8 cellular contexts compared by ENCODE assay signal in the genomic region with DNA sequence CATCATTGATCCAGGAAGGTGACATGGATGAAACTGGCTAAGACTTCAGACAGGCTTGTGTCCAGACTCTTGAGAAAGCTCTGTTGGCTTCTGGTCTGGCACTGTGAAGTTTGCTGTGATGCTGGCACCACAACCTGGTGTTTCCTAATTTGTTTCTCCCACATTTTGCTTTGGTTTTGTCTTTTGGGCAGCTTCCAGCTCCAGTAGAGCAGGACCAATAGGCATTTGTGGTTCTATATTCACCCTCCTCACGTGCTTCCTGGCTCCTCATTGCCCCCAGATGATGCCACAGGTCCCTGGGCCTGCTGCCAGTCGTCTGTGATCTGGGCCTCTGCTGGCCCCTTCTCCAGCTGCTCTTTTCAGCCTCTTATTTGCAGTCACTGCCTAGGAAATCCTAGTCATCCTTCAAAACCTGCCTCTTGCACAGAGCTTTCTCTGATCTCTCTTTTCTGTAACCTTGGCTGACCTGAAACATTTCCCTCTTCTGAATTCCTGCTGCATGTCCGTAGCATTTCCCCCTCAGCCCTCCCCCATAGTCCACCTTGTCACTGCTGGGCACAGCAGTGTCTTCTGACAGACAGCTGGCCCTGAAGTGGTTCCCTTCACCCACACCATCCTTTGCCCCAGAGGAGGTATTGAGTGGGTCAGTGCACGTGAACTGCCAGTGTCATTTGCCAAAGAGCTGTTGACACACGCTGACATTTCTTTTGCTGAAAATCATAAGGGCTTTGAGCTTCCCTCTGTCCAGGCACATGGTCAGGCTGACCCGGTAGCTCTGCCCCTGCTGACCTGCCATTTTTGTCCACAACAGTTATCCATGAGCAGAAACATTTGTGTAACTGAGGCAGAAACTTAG.
DNase-seq lines count a peak whose midpoint lies in the region; ATAC-seq and TF ChIP-seq lines count a peak whose summit lies in the region.

No MANE protein-coding gene starts in this region.

- H3K27ac Mint-ChIP-seq in T-helper 17 cell: peak overlapping the region; percentile 90

- H3K4me1 Mint-ChIP-seq in T-helper 17 cell: peaks cover 41% of the 10 kb centered on the region

- peaks cover 91% of the 10 kb centered on the region for H3K4me1 ChIP-seq in left ventricle myocardium inferior
- H3K4me1 ChIP-seq in subcutaneous abdominal adipose tissue (ENCODE audit: control insufficient read depth in 5 of 5, insufficient read depth in 5 of 5, low read length in 5 of 5): peaks cover 2 to 21% (median 19%) of the 10 kb centered on the region in 5 donors

- H3K36me3 ChIP-seq in left ventricle myocardium inferior: peaks cover 40% of the 10 kb centered on the region
- H3K36me3 ChIP-seq in subcutaneous abdominal adipose tissue (ENCODE audit: control insufficient read depth in 5 of 5, insufficient read depth in 5 of 5, low read length in 5 of 5): peaks cover 0 to 61% (median 53%) of the 10 kb centered on the region in 5 donors

- no peak for TF ChIP-seq CTCF in left ventricle myocardium inferior (IDR thresholded peaks at IDR 0.05; ENCODE audit: borderline replicate concordance)

- ATAC-seq in T-helper 17 cell (no peak), GM18498 (IDR thresholded peaks at IDR 0.05; ENCODE audit: unreplicated experiment) (no peak)

- H3K4me3 Mint-ChIP-seq in T-helper 17 cell: no peak overlapping the region

- peak overlapping the region in 1 of 5 donors; percentile 24 for H3K9ac ChIP-seq in subcutaneous abdominal adipose tissue (ENCODE audit: low read length in 5 of 5)

- H3K36me3 Mint-ChIP-seq in T-helper 17 cell (ENCODE audit: low read depth): peaks cover 11% of the 10 kb centered on the region

- no peaks in the 10 kb centered on the region for H3K27me3 ChIP-seq in left ventricle myocardium inferior (ENCODE audit: low read depth)
- H3K27me3 ChIP-seq in subcutaneous abdominal adipose tissue (ENCODE audit: control insufficient read depth in 5 of 5, insufficient read depth in 4 of 5, low read length in 5 of 5): no peaks in the 10 kb centered on the region

- intact Hi-C loops in left ventricle myocardium inferior (cut with micrococcal nuclease): loop anchor here (10.0 kb wide), 2 partner anchors 68 to 98 kb away; no protein-coding TSS in a partner anchor

- H3K4me3 ChIP-seq in left ventricle myocardium inferior (no peak overlapping the region), subcutaneous abdominal adipose tissue (ENCODE audit: low read depth in 1 of 5, low read length in 5 of 5) (no peak overlapping the region)

- DNase-seq in NCI-H2107 treated with DMSO at 0.1 percent for 48 hours (lab: John Stamatoyannopoulos, UW; ENCODE audit: unreplicated experiment) (peak; percentile 25), NCI-H2107 (lab: John Stamatoyannopoulos, UW) (no peak), T-helper 17 cell (no peak), left ventricle myocardium inferior (peak; percentile 60), HuH-7 (ENCODE audit: low spot score) (no peak), NCI-H128 (lab: John Stamatoyannopoulos, UW; ENCODE audit: unreplicated experiment) (no peak)

- peak overlapping the region; percentile 84 for H3K27ac ChIP-seq in left ventricle myocardium inferior (replicated peaks)
- peak overlapping the region; percentile 77 for H3K27ac ChIP-seq in subcutaneous abdominal adipose tissue (ENCODE audit: low read depth, low read length)

- H3K9me3 ChIP-seq in T-helper 17 cell (ENCODE audit: control insufficient read depth, low read length, poor library complexity, severe bottlenecking) (no peaks in the 10 kb centered on the region), left ventricle myocardium inferior (replicated peaks) (no peaks in the 10 kb centered on the region), subcutaneous abdominal adipose tissue (ENCODE audit: control insufficient read depth in 5 of 5, low read length in 5 of 5) (no peaks in the 10 kb centered on the region)

- no peaks in the 10 kb centered on the region for H3K27me3 Mint-ChIP-seq in T-helper 17 cell

Comparison
In these comparisons a context has a peak if more than half of its experiments do, and no peak if none do; other contexts are left out.
1. DNase-seq: peak in NCI-H2107 treated with DMSO at 0.1 percent for 48 hours (single experiment) and left ventricle myocardium inferior (single experiment); none in NCI-H2107 (single experiment), T-helper 17 cell (0 of 3), HuH-7 (single experiment) and NCI-H128 (single experiment).